Comparison of ENCODE assay signal across 1 cellular context in genomic region chr19:49469828-49470614, GRCh38.
A peak's percentile ranks its signal among the peaks of the same experiment; 100 is the strongest.
TF ChIP-seq lines count a peak whose summit lies in the region.

No MANE protein-coding gene starts in this region.

TF ChIP-seq in K562, 482 proteins besides CTCF, POLR2A, EP300 and RAD21:
- TF ChIP-seq SMC3 (conservative IDR thresholded peaks at IDR 0.05; ENCODE audit: insufficient read depth, low read depth, low read length): peak; percentile 34; the same call in 1 of the 2 replicates
- no peak for TF ChIP-seq RBM14 (IDR thresholded peaks at IDR 0.05; ENCODE audit: borderline replicate concordance, insufficient read depth, low read depth, low read length)
- no peak for TF ChIP-seq SNIP1 (IDR thresholded peaks at IDR 0.05; ENCODE audit: low read depth)
- TF ChIP-seq CHAMP1 (IDR thresholded peaks at IDR 0.05): no peak
- peak; percentile 2 for TF ChIP-seq CTCFL (IDR thresholded peaks at IDR 0.05; ENCODE audit: borderline replicate concordance, insufficient read depth, low read depth, low read length, poor library complexity, severe bottlenecking)
- no peak for TF ChIP-seq PCBP2 (IDR thresholded peaks at IDR 0.05; ENCODE audit: low read depth, low read length, poor library complexity, severe bottlenecking)
- TF ChIP-seq RCOR1 (IDR thresholded peaks at IDR 0.05; ENCODE audit: borderline replicate concordance in 1 of 2, low read depth in 2 of 2, low read length in 2 of 2): peak in 1 of 2 experiments; percentile 37; a peak in 1 of 4 replicates
- 0 out of 2 replicates have a peak, but pooled peaks have one; percentile 61 for TF ChIP-seq PTBP1 (IDR thresholded peaks at IDR 0.05; ENCODE audit: low read depth, low read length)
- no peak for TF ChIP-seq RAD51 (IDR thresholded peaks at IDR 0.05; ENCODE audit: borderline replicate concordance, low read depth)
- TF ChIP-seq SMARCA5 (IDR thresholded peaks at IDR 0.05): peak; percentile 80
- no peak for TF ChIP-seq PURB (CRISPR knock-in tag; IDR thresholded peaks at IDR 0.05; ENCODE audit: low read depth)
- 0 out of 2 replicates have a peak, but pooled peaks have one; percentile 15 for TF ChIP-seq CREM (IDR thresholded peaks at IDR 0.05; ENCODE audit: low read depth)
- no peak for TF ChIP-seq PYGO2 (tag; IDR thresholded peaks at IDR 0.05)
- peak; percentile 94 for TF ChIP-seq RBM25 (IDR thresholded peaks at IDR 0.05; ENCODE audit: low read depth, low read length, severe bottlenecking)
- TF ChIP-seq FOXK2 (conservative IDR thresholded peaks at IDR 0.05 in 1 of 2, IDR thresholded peaks at IDR 0.05 in 1 of 2; ENCODE audit: low read depth in 2 of 2): no peak
- TF ChIP-seq KDM1A (IDR thresholded peaks at IDR 0.05): peak in 1 of 2 experiments; percentile 21; a peak in 1 of 4 replicates
- no peak for TF ChIP-seq TAF1 (IDR thresholded peaks at IDR 0.05; ENCODE audit: control insufficient read depth, extremely low read depth, insufficient read depth, low read length, severe bottlenecking)
- 0 out of 2 replicates have a peak, but pooled peaks have one; percentile 8 for TF ChIP-seq POLR2AphosphoS5 (IDR thresholded peaks at IDR 0.05; ENCODE audit: control insufficient read depth, insufficient read depth, low read depth, low read length)
- no peak for TF ChIP-seq MBD2 (IDR thresholded peaks at IDR 0.05; ENCODE audit: borderline replicate concordance, low read depth)
- no peak for TF ChIP-seq ZNF395 (CRISPR knock-in tag; IDR thresholded peaks at IDR 0.05)
- TF ChIP-seq CGGBP1 (CRISPR knock-in tag; IDR thresholded peaks at IDR 0.05): no peak
- TF ChIP-seq FOXA3 (CRISPR knock-in tag; conservative IDR thresholded peaks at IDR 0.05 in 1 of 2, IDR thresholded peaks at IDR 0.05 in 1 of 2): peak in 1 of 2 experiments; percentile 37; a peak in 1 of 4 replicates
